Comparison of ENCODE assay signal across 8 cellular contexts in the genomic region with DNA sequence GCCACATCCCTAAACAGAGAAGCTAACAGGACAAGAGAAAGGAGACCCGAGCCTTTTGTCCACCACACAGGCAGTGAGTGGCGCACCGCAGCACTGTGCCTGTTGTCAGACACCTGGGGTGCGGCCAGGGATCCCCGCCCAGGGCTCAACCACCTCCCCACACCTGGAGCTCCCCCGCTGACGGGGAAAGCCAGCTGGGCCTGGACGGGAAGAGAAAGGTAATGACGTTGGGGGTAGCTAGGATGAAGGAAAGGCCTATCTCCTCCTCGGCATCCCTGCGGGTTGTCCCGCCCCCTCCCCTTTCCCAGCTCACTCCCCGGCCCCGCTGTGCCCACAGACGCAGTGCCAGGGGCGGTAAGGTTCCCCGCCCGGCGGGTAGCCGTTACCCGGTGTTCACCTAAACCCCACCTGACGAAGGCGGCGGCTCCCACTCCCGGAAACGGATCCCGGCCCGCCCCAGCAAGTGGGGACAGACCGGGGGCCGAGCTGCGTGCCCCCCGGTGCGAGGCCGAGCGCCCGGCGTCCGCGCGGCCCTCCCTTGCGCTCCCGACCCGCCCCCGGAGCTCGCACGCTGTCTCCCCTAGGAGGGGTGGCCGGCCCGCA. TPM values are rescaled to one million over a fixed set of nuclear protein-coding genes. Genes with fewer than 3 reads are reported as not detected.
DNase-seq lines count a peak whose midpoint lies in the region; ATAC-seq and TF ChIP-seq lines count a peak whose summit lies in the region.

No MANE protein-coding gene starts in this region.

- peak; percentile 3 for ATAC-seq in HG02610 (IDR thresholded peaks at IDR 0.05; ENCODE audit: unreplicated experiment)
- ATAC-seq in psoas muscle, result peak; percentile 5 to 16 (median 10)
- ATAC-seq in HG02840 (IDR thresholded peaks at IDR 0.05; ENCODE audit: low FRiP score, unreplicated experiment), result no peak
- ATAC-seq in GM21825 (IDR thresholded peaks at IDR 0.05; ENCODE audit: unreplicated experiment), result no peak

- no peak for DNase-seq in GM12864 (ENCODE audit: low read depth)
- DNase-seq in NCI-H774 (lab: John Stamatoyannopoulos, UW), result peak; percentile 37
- DNase-seq in activated gamma-delta T cell treated with Interleukin-2 at 50 U/mL for 16 hours, result peak; percentile 37
- peak; percentile 3 to 38 for DNase-seq in cardiac muscle cell (ENCODE audit: low read depth in 1 of 2, low spot score in 1 of 2)
- peak in 1 of 2 donors; percentile 64 for DNase-seq in psoas muscle

- intact Hi-C loops in psoas muscle (cut with DNase I), result no loop called here

- WGBS in psoas muscle, 3 donors, result 0 to 1% (median 1%) methylated on average over 18 to 48 of the region's 48 CpGs

- H3K9me3 ChIP-seq in cardiac muscle cell (ENCODE audit: low read depth), result no peaks in the 10 kb centered on the region
- H3K9me3 ChIP-seq in psoas muscle, result no peaks in the 10 kb centered on the region

- peaks cover 31% of the 10 kb centered on the region for H3K36me3 ChIP-seq in cardiac muscle cell
- H3K36me3 ChIP-seq in psoas muscle (ENCODE audit: insufficient read depth in 1 of 2, low read depth in 1 of 2), result peaks cover 6 to 47% of the 10 kb centered on the region in 2 donors

- no peaks in the 10 kb centered on the region for H3K27me3 ChIP-seq in cardiac muscle cell
- H3K27me3 ChIP-seq in psoas muscle (ENCODE audit: insufficient read depth in 3 of 3, low read length in 2 of 3), result no peaks in the 10 kb centered on the region

- H3K27ac ChIP-seq in cardiac muscle cell, result peak overlapping the region; percentile 95
- peak overlapping the region; percentile 84 for H3K27ac ChIP-seq in psoas muscle

- no peak for TF ChIP-seq CTCF in GM12864 (IDR thresholded peaks at IDR 0.05; ENCODE audit: low read depth, low read length, missing control alignments)
- TF ChIP-seq CTCF in cardiac muscle cell (IDR thresholded peaks at IDR 0.05; ENCODE audit: low read depth, low read length), result no peak
- no peak for TF ChIP-seq CTCF in psoas muscle (IDR thresholded peaks at IDR 0.05)

- H3K4me3 ChIP-seq in GM12864 (ENCODE audit: low read depth, low read length) (peak overlapping the region; percentile 68), cardiac muscle cell (peak overlapping the region; percentile 99), psoas muscle (peak overlapping the region; percentile 92)

- H3K4me1 ChIP-seq in cardiac muscle cell (ENCODE audit: low read depth) (peaks cover 5% of the 10 kb centered on the region), psoas muscle (peaks cover 17% of the 10 kb centered on the region)

RNA-seq across cellular contexts. Expression of gene HYOU1, which starts 0.5 kb away (rescaled TPM):
- total RNA-seq in cardiac muscle cell (103 and 187 TPM in 2 replicates), psoas muscle (10 to 100 TPM; 24.1 to 40.1 (median 33.2) TPM)
- polyA plus RNA-seq in cardiac muscle cell (65.5 and 125 TPM in 2 replicates), psoas muscle (10 to 100 TPM; 21.2 to 46.2 (median 30.0) TPM)

RNA-seq across cellular contexts. Expression of gene VPS11, which starts 11.1 kb away (rescaled TPM):
- total RNA-seq in cardiac muscle cell (22.1 and 34.1 TPM in 2 replicates), psoas muscle (10 to 100 TPM; 16.2 to 25.4 (median 19.6) TPM)
- polyA plus RNA-seq in cardiac muscle cell (22.3 and 23.7 TPM in 2 replicates), psoas muscle (10 to 100 TPM; 16.4 to 23.2 (median 21.8) TPM)

RNA-seq across cellular contexts. Expression of gene SLC37A4, which starts 25.8 kb away (rescaled TPM):
- total RNA-seq in cardiac muscle cell (38.7 and 41.4 TPM in 2 replicates), psoas muscle (10 to 100 TPM; 17.0 to 26.9 (median 20.5) TPM)
- polyA plus RNA-seq in cardiac muscle cell (36.7 and 41.3 TPM in 2 replicates), psoas muscle (10 to 100 TPM; 10.6 to 34.3 (median 25.9) TPM)

RNA-seq across cellular contexts. Expression of gene HMBS, which starts 28.2 kb away (rescaled TPM):
- total RNA-seq in cardiac muscle cell (9.6 and 17.2 TPM in 2 replicates), psoas muscle (10 to 100 TPM; 18.1 to 33.3 (median 25.8) TPM)
- polyA plus RNA-seq in cardiac muscle cell (55.2 and 92.9 TPM in 2 replicates), psoas muscle (10 to 100 TPM; 38.3 to 45.3 (median 40.4) TPM)

RNA-seq across cellular contexts. Expression of gene TRAPPC4, which starts 37.9 kb away (rescaled TPM):
- total RNA-seq in cardiac muscle cell (56.1 and 64.8 TPM in 2 replicates), psoas muscle (10 to 100 TPM; 46.1 to 61.5 (median 56.8) TPM)
- polyA plus RNA-seq in cardiac muscle cell (130 and 166 TPM in 2 replicates), psoas muscle (10 to 100 TPM; 39.0 to 99.5 (median 52.8) TPM)

Comparison
In these comparisons a context has a peak if more than half of its experiments do, and no peak if none do; other contexts are left out.
1. ATAC-seq: peak in HG02610 (single experiment) and psoas muscle (4 of 4); none in HG02840 (single experiment) and GM21825 (single experiment).
2. Peak in every context shown above with its lines, with median percentiles within 50 percentile points of each other: H3K4me3 ChIP-seq.